In the genomic region with DNA sequence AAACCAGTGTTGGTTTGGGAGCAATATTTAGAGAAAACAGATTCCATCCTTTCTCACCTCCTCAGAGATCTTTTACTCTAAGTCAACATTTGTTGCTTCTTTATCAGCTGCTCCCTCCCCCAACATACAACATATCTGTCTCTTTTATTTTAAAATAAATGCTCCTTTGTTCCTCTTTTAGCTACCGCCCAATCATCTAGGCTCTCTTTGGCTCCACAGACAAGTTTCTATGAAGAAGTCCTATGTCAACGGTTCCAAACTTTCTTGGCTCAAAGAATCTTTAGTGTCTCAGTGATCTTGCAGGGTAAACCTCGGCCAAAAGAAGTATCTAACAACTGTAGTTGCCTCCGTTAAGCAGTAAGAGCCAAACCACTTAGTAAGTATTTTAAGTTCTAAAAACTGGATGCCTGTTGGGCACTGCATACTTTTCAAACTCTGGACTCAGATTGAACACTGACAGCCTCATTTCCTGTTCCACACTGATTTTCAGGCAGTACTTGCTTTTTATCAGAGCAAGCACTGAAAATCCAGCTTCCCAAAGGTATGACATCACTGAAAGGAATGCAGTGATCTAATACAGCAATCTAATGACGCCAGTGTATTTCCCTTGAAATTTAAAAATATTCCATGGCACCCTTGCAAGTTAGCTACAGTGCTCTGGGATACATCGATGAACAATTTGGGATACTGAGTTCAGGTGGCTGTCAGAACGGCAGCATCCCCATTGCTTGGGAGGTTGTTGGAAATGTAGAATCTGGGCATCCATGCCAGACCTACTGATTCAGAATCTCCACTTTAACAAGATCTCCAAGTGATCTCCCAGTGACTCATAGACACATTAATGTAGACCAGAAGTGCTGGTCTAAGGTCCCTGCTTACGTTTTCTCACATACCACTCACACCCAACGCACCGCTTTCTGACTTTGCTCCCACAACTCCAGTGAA, we compare ENCODE assay signal across 8 cellular contexts. TPM values are rescaled to one million over a fixed set of nuclear protein-coding genes. Genes with fewer than 3 reads are reported as not detected.
A peak's percentile ranks its signal among the peaks of the same experiment; 100 is the strongest.
DNase-seq lines count a peak whose midpoint lies in the region; ATAC-seq and TF ChIP-seq lines count a peak whose summit lies in the region.

No MANE protein-coding gene starts in this region.

- peak overlapping the region; percentile 10 for H3K4me3 ChIP-seq in SJSA1
- peak overlapping the region; percentile 16 for H3K4me3 ChIP-seq in fibroblast of villous mesenchyme (ENCODE audit: low read depth, low read length)
- H3K4me3 ChIP-seq in psoas muscle: peak overlapping the region; percentile 8

- no peaks in the 10 kb centered on the region for H3K27me3 ChIP-seq in SJSA1 (replicated peaks)
- H3K27me3 ChIP-seq in psoas muscle (ENCODE audit: insufficient read depth in 3 of 3, low read length in 2 of 3): no peaks in the 10 kb centered on the region

- ATAC-seq in psoas muscle (peak; percentile 62 to 83 (median 73)), GM19324 (IDR thresholded peaks at IDR 0.05; ENCODE audit: low FRiP score, unreplicated experiment) (no peak), HG03432 (IDR thresholded peaks at IDR 0.05; ENCODE audit: unreplicated experiment) (no peak)

- intact Hi-C loops in psoas muscle (cut with DNase I): no loop called here

- H3K9me3 ChIP-seq in SJSA1 (replicated peaks): no peaks in the 10 kb centered on the region
- no peaks in the 10 kb centered on the region for H3K9me3 ChIP-seq in psoas muscle

- TF ChIP-seq CTCF in fibroblast of villous mesenchyme (IDR thresholded peaks at IDR 0.05; ENCODE audit: insufficient read depth, low read depth, low read length): no peak
- TF ChIP-seq CTCF in psoas muscle (IDR thresholded peaks at IDR 0.05): no peak

- WGBS in psoas muscle, 3 donors: 24 to 28% (median 25%) methylated on average over 10 of the region's 10 CpGs

- peak overlapping the region; percentile 97 for H3K27ac ChIP-seq in SJSA1
- H3K27ac ChIP-seq in psoas muscle: peak overlapping the region; percentile 75

- H3K4me1 ChIP-seq in SJSA1 (replicated peaks): peaks cover 39% of the 10 kb centered on the region
- peaks cover 73% of the 10 kb centered on the region for H3K4me1 ChIP-seq in psoas muscle

- no peaks in the 10 kb centered on the region for H3K36me3 ChIP-seq in SJSA1
- peaks cover under 1 to 3% of the 10 kb centered on the region in 2 donors for H3K36me3 ChIP-seq in psoas muscle (ENCODE audit: insufficient read depth in 1 of 2, low read depth in 1 of 2)

- DNase-seq in Daoy (ENCODE audit: low read depth): peak; percentile 92
- DNase-seq in SJSA1 (ENCODE audit: low read depth in 1 of 2, low spot score in 2 of 2): peak; percentile 73 to 96
- peak; percentile 96 for DNase-seq in fibroblast of villous mesenchyme (ENCODE audit: low read depth)
- no peak for DNase-seq in psoas muscle
- DNase-seq in 8988T: no peak
- no peak for DNase-seq in hippocampal formation (lab: John Stamatoyannopoulos, UW)

RNA-seq across cellular contexts. Expression of a gene that starts 26.8 kb away (rescaled TPM):
- 25.2 and 37.4 TPM in 2 replicates for total RNA-seq in Daoy (2014; rRNA removed; shearing (Covaris generic))
- total RNA-seq in SJSA1 (2014; rRNA removed; shearing (Covaris generic)): 16.9 and 22.2 TPM in 2 replicates
- total RNA-seq in fibroblast of villous mesenchyme (33.8 and 53.5 TPM in 2 replicates), psoas muscle (100 to 1,000 TPM; 158 to 532 (median 327) TPM)
- polyA plus RNA-seq in psoas muscle: 100 to 1,000 TPM in 2 of 3 donors, 10 to 100 TPM in 1; 52.4 to 596 (median 201) TPM

RNA-seq across cellular contexts. Expression of a gene that starts 57.2 kb away (rescaled TPM):
- total RNA-seq in Daoy (2014; rRNA removed; shearing (Covaris generic)): 17.9 and 18.3 TPM in 2 replicates
- 27.4 and 30.4 TPM in 2 replicates for total RNA-seq in SJSA1 (2014; rRNA removed; shearing (Covaris generic))
- total RNA-seq in fibroblast of villous mesenchyme (20.6 and 23.7 TPM in 2 replicates), psoas muscle (1 to 10 TPM; 7.0 to 9.8 (median 9.2) TPM)
- polyA plus RNA-seq in psoas muscle: 10 to 100 TPM in 1 of 3 donors, 1 to 10 TPM in 2; 4.3 to 14.8 (median 6.2) TPM

RNA-seq across cellular contexts. Expression of a gene that starts 57.7 kb away (rescaled TPM):
- total RNA-seq in Daoy (2014; rRNA removed; shearing (Covaris generic)): 4.9 and 7.0 TPM in 2 replicates
- 16.0 and 16.9 TPM in 2 replicates for total RNA-seq in SJSA1 (2014; rRNA removed; shearing (Covaris generic))
- total RNA-seq in fibroblast of villous mesenchyme (13.9 and 21.2 TPM in 2 replicates), psoas muscle (10 to 100 TPM; 13.7 to 39.9 (median 23.5) TPM)
- polyA plus RNA-seq in psoas muscle: 10 to 100 TPM in 2 of 3 donors, 1 to 10 TPM in 1; 5.2 to 25.4 (median 12.6) TPM

Comparison
In these comparisons a context has a peak if more than half of its experiments do, and no peak if none do; other contexts are left out.
1. DNase-seq: peak in Daoy (single experiment), SJSA1 (2 of 2) and fibroblast of villous mesenchyme (single experiment); none in psoas muscle (0 of 2), 8988T (single experiment) and hippocampal formation (0 of 2).
2. ATAC-seq: peak in psoas muscle (4 of 4); none in GM19324 (single experiment) and HG03432 (single experiment).
3. Peak in every context shown above with its lines, with median percentiles within 50 percentile points of each other: H3K4me3 ChIP-seq.